ENCODE assay signal across 1 cellular context in the genomic region with DNA sequence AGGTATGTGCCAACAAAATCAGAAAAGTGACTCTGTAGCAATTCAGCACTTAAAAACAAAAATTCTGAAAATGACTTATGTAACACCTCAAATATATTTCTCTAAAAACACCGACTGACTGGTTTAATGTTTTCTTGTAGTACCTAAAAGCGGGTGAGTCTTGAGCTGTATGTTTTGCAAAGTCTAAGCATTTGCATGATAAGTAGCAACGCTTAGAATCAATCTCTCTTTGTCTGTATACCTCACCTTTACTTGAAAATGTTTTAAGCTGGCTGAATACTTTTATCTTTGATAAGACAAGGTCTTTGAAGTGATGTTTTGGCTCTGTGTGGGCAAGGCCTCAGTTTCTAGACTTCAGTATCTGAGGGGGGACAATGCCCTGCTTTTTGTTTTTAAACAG.
TF ChIP-seq lines count a peak whose summit lies in the region.

No MANE protein-coding gene starts in this region.

TF ChIP-seq in WTC11, 78 proteins besides CTCF, POLR2A, EP300 and RAD21 (continued from another document):
- TF ChIP-seq, protein P1, sequence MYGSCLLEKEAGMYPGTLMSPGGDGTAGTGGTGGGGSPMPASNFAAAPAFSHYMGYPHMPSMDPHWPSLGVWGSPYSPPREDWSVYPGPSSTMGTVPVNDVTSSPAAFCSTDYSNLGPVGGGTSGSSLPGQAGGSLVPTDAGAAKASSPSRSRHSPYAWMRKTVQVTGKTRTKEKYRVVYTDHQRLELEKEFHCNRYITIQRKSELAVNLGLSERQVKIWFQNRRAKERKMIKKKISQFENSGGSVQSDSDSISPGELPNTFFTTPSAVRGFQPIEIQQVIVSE (CRISPR knock-in tag; IDR thresholded peaks at IDR 0.05; ENCODE audit: borderline replicate concordance), result no peak
- TF ChIP-seq, protein P2, sequence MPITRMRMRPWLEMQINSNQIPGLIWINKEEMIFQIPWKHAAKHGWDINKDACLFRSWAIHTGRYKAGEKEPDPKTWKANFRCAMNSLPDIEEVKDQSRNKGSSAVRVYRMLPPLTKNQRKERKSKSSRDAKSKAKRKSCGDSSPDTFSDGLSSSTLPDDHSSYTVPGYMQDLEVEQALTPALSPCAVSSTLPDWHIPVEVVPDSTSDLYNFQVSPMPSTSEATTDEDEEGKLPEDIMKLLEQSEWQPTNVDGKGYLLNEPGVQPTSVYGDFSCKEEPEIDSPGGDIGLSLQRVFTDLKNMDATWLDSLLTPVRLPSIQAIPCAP (CRISPR knock-in tag; IDR thresholded peaks at IDR 0.05), result no peak
TF ChIP-seq in WTC11: peak in this region for 0.
